In the genomic region with DNA sequence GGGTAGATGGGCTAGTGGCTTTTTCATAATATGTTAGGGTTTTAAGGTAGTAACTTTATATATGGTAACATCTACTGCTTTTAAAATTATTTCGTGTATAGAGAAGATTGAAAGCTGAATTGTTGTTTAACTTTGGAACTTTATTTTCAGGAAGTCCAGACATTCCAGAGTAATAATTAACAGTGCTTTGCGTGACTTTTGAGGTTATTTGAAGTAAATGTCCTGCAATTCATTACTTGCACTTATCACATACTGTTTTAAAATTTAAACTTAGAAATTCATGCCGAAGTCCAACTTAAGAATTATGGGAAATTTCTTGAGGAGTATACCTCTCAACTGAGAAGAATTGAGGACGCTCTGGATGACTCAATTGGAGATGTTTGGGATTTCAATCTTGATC, we compare ENCODE assay signal across 14 cellular contexts. TPM values are rescaled to one million over a fixed set of nuclear protein-coding genes. Genes with fewer than 3 reads are reported as not detected.
DNase-seq lines count a peak whose midpoint lies in the region; ATAC-seq and TF ChIP-seq lines count a peak whose summit lies in the region.
"Had no signal": no experiment of that assay in that cellular context is flagged by ENCODE, and none has a peak within 500 bp of the region (broad histone marks: within the 10 kb centered on the region; RNA-seq: fewer than 3 reads in every experiment).

No MANE protein-coding gene starts in this region.

- H3K36me3 Mint-ChIP-seq in activated CD8-positive, alpha-beta T cell treated with anti-CD3 and anti-CD28 coated beads, Interleukin-2, amount 10 ng/mL, durations not matched to agents 7 days and 5 days (ENCODE audit: low read depth): peaks cover 43% of the 10 kb centered on the region

- intact Hi-C loops in PC-3 (cut with micrococcal nuclease) (no loop called here), spleen (cut with DNase I; ENCODE audit: low total_unique reads) (no loop called here)

- H3K9ac ChIP-seq in PC-3 (ENCODE audit: low read length): no peak overlapping the region

- DNase-seq in GM12865 (ENCODE audit: low read depth) (no peak), PC-3 (no peak), fibroblast of pulmonary artery (ENCODE audit: low read depth) (no peak), spleen (no peak), mucosa of gallbladder (ENCODE audit: low spot score) (no peak)
- no peak for DNase-seq in activated CD8-positive, alpha-beta T cell treated with anti-CD3 and anti-CD28 coated beads, Interleukin-2, amount 10 ng/mL, durations not matched to agents 7 days and 5 days
- DNase-seq: activated CD4-positive, alpha-beta memory T cell treated with anti-CD3 and anti-CD28 coated beads for 36 hours; anterior cingulate cortex; CD8-positive, alpha-beta memory T cell; MG63; SJCRH30; stimulated activated CD4-positive, alpha-beta T cell treated with anti-CD3 and anti-CD28 coated beads, Interleukin-2, amount 100 ng/mL, for 48 hours had no signal

- H2AFZ ChIP-seq in PC-3 (ENCODE audit: low read length): no peak overlapping the region

- H3K9me3 ChIP-seq in PC-3 (ENCODE audit: low read length): no peaks in the 10 kb centered on the region
- no peaks in the 10 kb centered on the region for H3K9me3 ChIP-seq in spleen
- H3K9me3 ChIP-seq: HAP-1, MG63, SJCRH30 had no signal

- CTCF ChIA-PET in PC-3 (lab: Charles Lee): no interaction called here
- CTCF ChIA-PET in activated CD8-positive, alpha-beta T cell treated with anti-CD3 and anti-CD28 coated beads, Interleukin-2, amount 10 ng/mL, durations not matched to agents 7 days and 5 days (lab: Charles Lee): no interaction called here

- peak overlapping the region; percentile 88 for H3K4me3 ChIP-seq in GM12865 (ENCODE audit: low read depth, low read length)
- no peak overlapping the region for H3K4me3 ChIP-seq in PC-3 (ENCODE audit: low read length)
- H3K4me3 ChIP-seq in fibroblast of pulmonary artery (replicated peaks; ENCODE audit: low read depth, low read length): peak overlapping the region; percentile 1
- H3K4me3 ChIP-seq in spleen: peak overlapping the region in 3 of 8 donors; percentile 91 to 97 (median 91)
- H3K4me3 ChIP-seq: MG63, SJCRH30 had no signal

- 53 to 65% (median 57%) methylated on average over 4 of the region's 4 CpGs for WGBS in spleen, 5 donors

- H3K4me2 ChIP-seq in PC-3 (ENCODE audit: low read length): peak overlapping the region; percentile 89; the same call in 1 of the 2 replicates

- H3K4me1 Mint-ChIP-seq in activated CD8-positive, alpha-beta T cell treated with anti-CD3 and anti-CD28 coated beads, Interleukin-2, amount 10 ng/mL, durations not matched to agents 7 days and 5 days (ENCODE audit: low read depth): peaks cover 49% of the 10 kb centered on the region

- no peak overlapping the region for H3K4me3 Mint-ChIP-seq in activated CD8-positive, alpha-beta T cell treated with anti-CD3 and anti-CD28 coated beads, Interleukin-2, amount 10 ng/mL, durations not matched to agents 7 days and 5 days
- H3K4me3 Mint-ChIP-seq: activated CD4-positive, alpha-beta memory T cell treated with anti-CD3 and anti-CD28 coated beads for 36 hours had no signal

- H3K4me1 ChIP-seq in PC-3 (ENCODE audit: insufficient read depth, low read length) (peaks cover 24% of the 10 kb centered on the region; the same call in 1 of the 2 replicates), spleen (peaks cover 19 to 81% (median 52%) of the 10 kb centered on the region in 6 donors)

- POLR2A ChIA-PET in PC-3 (lab: Charles Lee; ENCODE audit: unreplicated experiment): interaction anchor here (0.7 kb wide), 1 partner anchor 1120 kb away, joined by 3 read pairs; no protein-coding TSS in a partner anchor
- POLR2A ChIA-PET in activated CD8-positive, alpha-beta T cell treated with anti-CD3 and anti-CD28 coated beads, Interleukin-2, amount 10 ng/mL, durations not matched to agents 7 days and 5 days (lab: Charles Lee): no interaction called here

- no peaks in the 10 kb centered on the region for H3F3A ChIP-seq in PC-3 (ENCODE audit: low read length, unreplicated experiment)

- no peaks in the 10 kb centered on the region for H3K9me2 ChIP-seq in PC-3 (replicated peaks; ENCODE audit: low read length)

- H3K36me3 ChIP-seq in PC-3 (ENCODE audit: low read depth, low read length): peaks cover 29% of the 10 kb centered on the region
- H3K36me3 ChIP-seq in spleen: peaks cover 0 to 50% (median 21%) of the 10 kb centered on the region in 6 donors

- H3K27me3 Mint-ChIP-seq in activated CD8-positive, alpha-beta T cell treated with anti-CD3 and anti-CD28 coated beads, Interleukin-2, amount 10 ng/mL, durations not matched to agents 7 days and 5 days (ENCODE audit: low read depth): peaks cover 8% of the 10 kb centered on the region

- H3K79me2 ChIP-seq in PC-3 (ENCODE audit: low read length): peaks cover 60% of the 10 kb centered on the region

- H3K27ac Mint-ChIP-seq in activated CD8-positive, alpha-beta T cell treated with anti-CD3 and anti-CD28 coated beads, Interleukin-2, amount 10 ng/mL, durations not matched to agents 7 days and 5 days: no peak overlapping the region
- H3K27ac Mint-ChIP-seq: activated CD4-positive, alpha-beta memory T cell treated with anti-CD3 and anti-CD28 coated beads for 36 hours had no signal

- ATAC-seq in PC-3 (no peak), GM18520 (IDR thresholded peaks at IDR 0.05; ENCODE audit: unreplicated experiment) (no peak)
- no peak for ATAC-seq in activated CD8-positive, alpha-beta T cell treated with anti-CD3 and anti-CD28 coated beads, Interleukin-2, amount 10 ng/mL, durations not matched to agents 7 days and 5 days

- H3K27ac ChIP-seq in PC-3 (ENCODE audit: low read length) (no peak overlapping the region), spleen (peak overlapping the region in 6 of 8 donors; percentile 97 to 99 (median 99))
- H3K27ac ChIP-seq: SJCRH30 had no signal

- H3K9me3 Mint-ChIP-seq in activated CD8-positive, alpha-beta T cell treated with anti-CD3 and anti-CD28 coated beads, Interleukin-2, amount 10 ng/mL, durations not matched to agents 7 days and 5 days (ENCODE audit: insufficient read depth): no peaks in the 10 kb centered on the region
- H3K9me3 Mint-ChIP-seq: activated CD4-positive, alpha-beta memory T cell treated with anti-CD3 and anti-CD28 coated beads for 36 hours; CD8-positive, alpha-beta memory T cell had no signal

- H3K27me3 ChIP-seq in PC-3 (ENCODE audit: low read length): no peaks in the 10 kb centered on the region
- peaks cover 0 to 9% (median 0%) of the 10 kb centered on the region in 7 donors for H3K27me3 ChIP-seq in spleen (replicated peaks in 1 of 7)
- H3K27me3 ChIP-seq: MG63, SJCRH30 had no signal

- TF ChIP-seq POLR2A in spleen (IDR thresholded peaks at IDR 0.05): no peak

- no peak for TF ChIP-seq CTCF in GM12865 (IDR thresholded peaks at IDR 0.05; ENCODE audit: insufficient read depth, low read depth, low read length, missing control alignments)
- TF ChIP-seq CTCF in PC-3 (conservative IDR thresholded peaks at IDR 0.05; ENCODE audit: low read depth, low read length): no peak
- TF ChIP-seq CTCF in fibroblast of pulmonary artery (IDR thresholded peaks at IDR 0.05; ENCODE audit: low read length, missing control alignments): no peak
- no peak for TF ChIP-seq CTCF in spleen (IDR thresholded peaks at IDR 0.05 in 8 of 11, conservative IDR thresholded peaks at IDR 0.05 in 3 of 11)

- peaks cover 8% of the 10 kb centered on the region; the same call in 1 of the 2 replicates for H4K20me1 ChIP-seq in PC-3 (ENCODE audit: low read length)

- no TSS peak for BruUV-seq in PC-3 (replicated peaks; lab: Mats Ljungman, UMichigan)

RNA-seq across cellular contexts. Expression of gene WASHC4, which starts 3.3 kb away (rescaled TPM):
- total RNA-seq in PC-3 (2014; rRNA removed): 38.2 and 46.9 TPM in 2 replicates
- total RNA-seq in spleen: 100 to 1,000 TPM in 4 of 7 donors, 10 to 100 TPM in 3; 87.2 to 172 (median 107) TPM
- 10 to 100 TPM; 25.2 to 33.4 (median 29.5) TPM for polyA plus RNA-seq in spleen
- 10 to 100 TPM; 39.2 to 42.8 TPM for total RNA-seq in activated CD8-positive, alpha-beta T cell treated with anti-CD3 and anti-CD28 coated beads, Interleukin-2, amount 10 ng/mL, durations not matched to agents 7 days and 5 days
- 70.8 TPM for total RNA-seq in mucosa of gallbladder

RNA-seq across cellular contexts. Expression of gene ALDH1L2, which starts 26.6 kb away (rescaled TPM):
- total RNA-seq in PC-3 (2014; rRNA removed): 0.15 and 0.40 TPM in 2 replicates
- total RNA-seq in spleen: 10 to 100 TPM in 1 of 7 donors, 1 to 10 TPM in 6; 1.6 to 10.4 (median 4.1) TPM
- polyA plus RNA-seq in spleen: under 1 TPM; 0.07 to 0.26 (median 0.22) TPM
- under 1 TPM; 0.18 to 0.21 TPM for total RNA-seq in activated CD8-positive, alpha-beta T cell treated with anti-CD3 and anti-CD28 coated beads, Interleukin-2, amount 10 ng/mL, durations not matched to agents 7 days and 5 days
- 5.1 TPM for total RNA-seq in mucosa of gallbladder
- polyA plus RNA-seq: CD8-positive, alpha-beta memory T cell had no signal
